ENCODE assay signal across 11 cellular contexts in genomic region chr14:35480119-35480769, GRCh38. TPM values are rescaled to one million over a fixed set of nuclear protein-coding genes. Genes with fewer than 3 reads are reported as not detected.
A peak's percentile ranks its signal among the peaks of the same experiment; 100 is the strongest.
DNase-seq lines count a peak whose midpoint lies in the region; ATAC-seq, FAIRE-seq and TF ChIP-seq lines count a peak whose summit lies in the region.
"Had no signal": no experiment of that assay in that cellular context is flagged by ENCODE, and none has a peak within 500 bp of the region (broad histone marks: within the 10 kb centered on the region; RNA-seq: fewer than 3 reads in every experiment).

No MANE protein-coding gene starts in this region.

- no peaks in the 10 kb centered on the region for H3K27me3 Mint-ChIP-seq in astrocyte (ENCODE audit: low read depth, unreplicated experiment)
- H3K27me3 Mint-ChIP-seq in activated CD4-positive, alpha-beta memory T cell treated with anti-CD3 and anti-CD28 coated beads for 36 hours = peaks cover 13% of the 10 kb centered on the region

- no peak for FAIRE-seq in astrocyte (lab: Jason Lieb, UNC)

- H3K9ac ChIP-seq in astrocyte (ENCODE audit: low read length) = no peak overlapping the region

- H3K36me3 Mint-ChIP-seq in astrocyte (ENCODE audit: low read depth, unreplicated experiment) = no peaks in the 10 kb centered on the region
- H3K36me3 Mint-ChIP-seq in activated CD4-positive, alpha-beta memory T cell treated with anti-CD3 and anti-CD28 coated beads for 36 hours = no peaks in the 10 kb centered on the region

- TF ChIP-seq CTCF in astrocyte (IDR thresholded peaks at IDR 0.05; ENCODE audit: insufficient read depth, low read depth, low read length) = no peak

- no peaks in the 10 kb centered on the region for H3K79me2 ChIP-seq in astrocyte (ENCODE audit: insufficient read depth, low read length)

- H3K36me3 ChIP-seq in astrocyte (ENCODE audit: insufficient read depth, low read length) = no peaks in the 10 kb centered on the region

- peaks cover 3% of the 10 kb centered on the region for H3K27me3 ChIP-seq in astrocyte (ENCODE audit: insufficient read depth, low read length)

- H3K4me2 ChIP-seq in astrocyte (ENCODE audit: low read length) = no peak overlapping the region

- POLR2A ChIA-PET in activated CD4-positive, alpha-beta memory T cell treated with anti-CD3 and anti-CD28 coated beads for 36 hours (lab: Charles Lee) = interaction anchor here (0.9 to 1.2 kb wide), 2 partner anchors 166 to 209 kb away, joined by 3 read pairs; no protein-coding TSS in a partner anchor

- H2AFZ ChIP-seq in astrocyte (ENCODE audit: low read depth, low read length) = no peak overlapping the region

- ATAC-seq in GM18498 (IDR thresholded peaks at IDR 0.05; ENCODE audit: unreplicated experiment) (peak; percentile 90), GM19467 (IDR thresholded peaks at IDR 0.05; ENCODE audit: unreplicated experiment) (peak; percentile 83), HG03095 (IDR thresholded peaks at IDR 0.05; ENCODE audit: unreplicated experiment) (peak; percentile 87), HG02970 (IDR thresholded peaks at IDR 0.05; ENCODE audit: low FRiP score, unreplicated experiment) (no peak)

- no peak overlapping the region for H3K27ac Mint-ChIP-seq in astrocyte (ENCODE audit: unreplicated experiment)
- H3K27ac Mint-ChIP-seq in activated CD4-positive, alpha-beta memory T cell treated with anti-CD3 and anti-CD28 coated beads for 36 hours = no peak overlapping the region

- H3K4me1 Mint-ChIP-seq in astrocyte (ENCODE audit: low read depth, unreplicated experiment) = no peaks in the 10 kb centered on the region
- H3K4me1 Mint-ChIP-seq in activated CD4-positive, alpha-beta memory T cell treated with anti-CD3 and anti-CD28 coated beads for 36 hours (ENCODE audit: low read depth) = peaks cover 7% of the 10 kb centered on the region
- H3K4me1 Mint-ChIP-seq: central memory CD8-positive, alpha-beta T cell had no signal

- DNase-seq in astrocyte (ENCODE audit: low read depth) = peak; percentile 22
- no peak for DNase-seq in inferior parietal cortex (ENCODE audit: extremely low spot score)
- no peak for DNase-seq in stimulated activated naive CD4-positive, alpha-beta T cell treated with Interleukin-2 at 50 U/mL for 16 hours (lab: John Stamatoyannopoulos, UW)
- DNase-seq in activated CD4-positive, alpha-beta memory T cell treated with anti-CD3 and anti-CD28 coated beads for 36 hours = no peak
- DNase-seq: NCI-H526 had no signal

- CTCF ChIA-PET in activated CD4-positive, alpha-beta memory T cell treated with anti-CD3 and anti-CD28 coated beads for 36 hours (lab: Charles Lee) = no interaction called here

- H3K9me3 Mint-ChIP-seq in astrocyte (ENCODE audit: unreplicated experiment) = no peaks in the 10 kb centered on the region
- H3K9me3 Mint-ChIP-seq in activated CD4-positive, alpha-beta memory T cell treated with anti-CD3 and anti-CD28 coated beads for 36 hours = no peaks in the 10 kb centered on the region
- H3K9me3 Mint-ChIP-seq: central memory CD8-positive, alpha-beta T cell had no signal

- intact Hi-C loops in activated CD4-positive, alpha-beta memory T cell treated with anti-CD3 and anti-CD28 coated beads for 36 hours (cut with micrococcal nuclease) = loop anchor here (5.0 kb wide), 1 partner anchor 52 kb away; the partner anchor contains the start of gene INSM2

- no peaks in the 10 kb centered on the region for H4K20me1 ChIP-seq in astrocyte (ENCODE audit: insufficient read depth, low read length)

- H3K9me3 ChIP-seq in astrocyte (ENCODE audit: insufficient read depth, low read depth, low read length) = no peaks in the 10 kb centered on the region

- H3K4me3 Mint-ChIP-seq in astrocyte (ENCODE audit: unreplicated experiment) = no peak overlapping the region
- no peak overlapping the region for H3K4me3 Mint-ChIP-seq in activated CD4-positive, alpha-beta memory T cell treated with anti-CD3 and anti-CD28 coated beads for 36 hours
- H3K4me3 Mint-ChIP-seq: central memory CD8-positive, alpha-beta T cell had no signal

- no peaks in the 10 kb centered on the region for H3K4me1 ChIP-seq in astrocyte (ENCODE audit: insufficient read depth, low read length)

- no peak overlapping the region for H3K27ac ChIP-seq in astrocyte (ENCODE audit: low read depth, low read length)

- no peak overlapping the region for H3K4me3 ChIP-seq in astrocyte (ENCODE audit: insufficient read depth, low read depth, low read length)

RNA-seq across cellular contexts. Expression of gene INSM2, which starts 53.7 kb away (rescaled TPM):
- total RNA-seq in astrocyte = not detected in 2 replicates
- total RNA-seq in activated CD4-positive, alpha-beta memory T cell treated with anti-CD3 and anti-CD28 coated beads for 36 hours = not detected
- total RNA-seq: skeletal muscle tissue had no signal
